In the genomic region with DNA sequence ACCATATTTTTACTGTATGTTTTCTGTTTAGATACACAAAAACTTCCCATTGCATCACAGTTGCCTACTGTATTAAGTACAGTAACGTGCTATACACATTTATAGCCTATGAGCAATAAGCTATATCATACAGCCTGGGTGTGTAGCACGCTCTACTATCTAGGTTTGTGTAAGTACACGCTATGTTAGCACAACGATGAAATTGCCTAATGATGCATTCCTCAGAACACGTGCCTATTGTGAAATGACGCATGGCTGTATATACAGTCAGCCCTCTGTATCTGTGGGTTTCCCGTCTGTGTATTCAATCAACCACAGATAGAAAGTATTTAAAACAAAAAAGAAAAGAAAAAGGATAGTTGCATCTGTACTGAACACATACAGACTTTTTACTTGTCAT, we compare ENCODE assay signal across 21 cellular contexts.
A peak's percentile ranks its signal among the peaks of the same experiment; 100 is the strongest.
DNase-seq lines count a peak whose midpoint lies in the region; ATAC-seq, FAIRE-seq and TF ChIP-seq lines count a peak whose summit lies in the region.
"Had no signal": no experiment of that assay in that cellular context is flagged by ENCODE, and none has a peak within 500 bp of the region (broad histone marks: within the 10 kb centered on the region; RNA-seq: fewer than 3 reads in every experiment).

No MANE protein-coding gene starts in this region.

- no peaks in the 10 kb centered on the region for H4K20me1 ChIP-seq in astrocyte (ENCODE audit: insufficient read depth, low read length)

- TF ChIP-seq EP300 in gastroesophageal sphincter (IDR thresholded peaks at IDR 0.05): no peak

- H3K36me3 ChIP-seq in Caco-2 (ENCODE audit: control insufficient read depth, insufficient read depth, low read length) (no peaks in the 10 kb centered on the region), astrocyte (ENCODE audit: insufficient read depth, low read length) (no peaks in the 10 kb centered on the region), vagina (no peaks in the 10 kb centered on the region), gastroesophageal sphincter (no peaks in the 10 kb centered on the region)

- H3K27me3 ChIP-seq in Caco-2 (replicated peaks; ENCODE audit: control insufficient read depth, insufficient read depth, low read length) (no peaks in the 10 kb centered on the region), astrocyte (ENCODE audit: insufficient read depth, low read length) (no peaks in the 10 kb centered on the region), vagina (no peaks in the 10 kb centered on the region), gastroesophageal sphincter (no peaks in the 10 kb centered on the region)

- H3K4me3 ChIP-seq in Caco-2 (ENCODE audit: low read depth, low read length) (no peak overlapping the region), astrocyte (ENCODE audit: insufficient read depth, low read depth, low read length) (no peak overlapping the region), vagina (no peak overlapping the region), gastroesophageal sphincter (no peak overlapping the region)

- H3K4me1 ChIP-seq in Caco-2 (no peaks in the 10 kb centered on the region), astrocyte (ENCODE audit: insufficient read depth, low read length) (no peaks in the 10 kb centered on the region), vagina (peaks cover 5% of the 10 kb centered on the region), gastroesophageal sphincter (peaks cover 12 to 50% (median 12%) of the 10 kb centered on the region in 3 donors)
- H3K4me1 ChIP-seq: parathyroid adenoma had no signal

- no peak for TF ChIP-seq POLR2A in vagina (IDR thresholded peaks at IDR 0.05)
- no peak for TF ChIP-seq POLR2A in gastroesophageal sphincter (IDR thresholded peaks at IDR 0.05)

- no TSS peak for BruUV-seq in Caco-2 (replicated peaks; lab: Mats Ljungman, UMichigan)

- intact Hi-C loops in Caco-2 (cut with micrococcal nuclease; ENCODE audit: unreplicated experiment) (no loop called here), vagina (cut with DNase I) (no loop called here), natural killer cell (cut with micrococcal nuclease) (no loop called here)

- no peaks in the 10 kb centered on the region for H3K36me3 Mint-ChIP-seq in Caco-2 (ENCODE audit: insufficient read depth, unreplicated experiment)
- H3K36me3 Mint-ChIP-seq in astrocyte (ENCODE audit: low read depth, unreplicated experiment): no peaks in the 10 kb centered on the region
- no peaks in the 10 kb centered on the region for H3K36me3 Mint-ChIP-seq in natural killer cell

- no peak for ATAC-seq in gastroesophageal sphincter
- ATAC-seq in natural killer cell: no peak
- ATAC-seq: activated CD4-positive, CD25-positive, alpha-beta regulatory T cell treated with anti-CD3 and anti-CD28 coated beads, Interleukin-2, amount 50 U/mL, for 24 hours; Right ventricle myocardium inferior had no signal

- H3K9me3 Mint-ChIP-seq in Caco-2 (ENCODE audit: unreplicated experiment): peaks cover 10% of the 10 kb centered on the region
- H3K9me3 Mint-ChIP-seq in astrocyte (ENCODE audit: unreplicated experiment): no peaks in the 10 kb centered on the region
- H3K9me3 Mint-ChIP-seq in natural killer cell: no peaks in the 10 kb centered on the region
- H3K9me3 Mint-ChIP-seq: T-helper 1 cell treated with Interleukin-12 subunit alpha and Interleukin-12 subunit beta and Interleukin-4 antibody, amounts not matched to agents 30 μg/mL and 1 μg/mL, for 36 hours had no signal

- H3K27me3 Mint-ChIP-seq in Caco-2 (ENCODE audit: insufficient read depth, unreplicated experiment): no peaks in the 10 kb centered on the region
- no peaks in the 10 kb centered on the region for H3K27me3 Mint-ChIP-seq in astrocyte (ENCODE audit: low read depth, unreplicated experiment)
- peaks cover 0 to 17% of the 10 kb centered on the region in 2 donors for H3K27me3 Mint-ChIP-seq in natural killer cell (ENCODE audit: low read depth in 2 of 2)

- no peaks in the 10 kb centered on the region for H3K9me3 ChIP-seq in Caco-2
- H3K9me3 ChIP-seq in astrocyte (ENCODE audit: insufficient read depth, low read depth, low read length): no peaks in the 10 kb centered on the region
- H3K9me3 ChIP-seq in vagina: no peaks in the 10 kb centered on the region
- H3K9me3 ChIP-seq in gastroesophageal sphincter: no peaks in the 10 kb centered on the region

- WGBS in gastroesophageal sphincter (ENCODE audit: low coverage in 1 of 2), 2 donors: 74 to 80% methylated on average over 7 of the region's 7 CpGs

- H3K4me2 ChIP-seq in astrocyte (ENCODE audit: low read length): no peak overlapping the region

- DNase-seq in Caco-2 (peak; percentile 45 to 55), NCI-H69 (lab: John Stamatoyannopoulos, UW) (peak; percentile 18), astrocyte (ENCODE audit: low read depth) (peak; percentile 83), iris pigment epithelial cell (ENCODE audit: low read depth) (peak; percentile 85), vagina (ENCODE audit: extremely low spot score in 2 of 2) (no peak), kidney glomerular epithelial cell (lab: John Stamatoyannopoulos, UW) (no peak), natural killer cell (no peak)
- DNase-seq: activated effector memory CD4-positive, alpha-beta T cell treated with anti-CD3 and anti-CD28 coated beads, Interleukin-2, amount 50 U/mL, for 16 hours; amniotic stem cell; cerebellar nuclear complex; effector memory CD4-positive, alpha-beta T cell; NCI-H1105; NCI-H2107; NCI-H774; stimulated activated CD4-positive, alpha-beta T cell treated with anti-CD3 and anti-CD28 coated beads, Interleukin-4, amount 100 ng/mL, for 4 hours; stimulated activated CD8-positive, alpha-beta memory T cell treated with anti-CD3 and anti-CD28 coated beads, Interleukin-4, amount 100 ng/mL, for 48 hours had no signal

- H3K27ac ChIP-seq in astrocyte (ENCODE audit: low read depth, low read length) (no peak overlapping the region), vagina (no peak overlapping the region), gastroesophageal sphincter (no peak overlapping the region)
- H3K27ac ChIP-seq: parathyroid adenoma had no signal

- no peak overlapping the region for H3K9ac ChIP-seq in astrocyte (ENCODE audit: low read length)
- H3K9ac ChIP-seq: parathyroid adenoma had no signal

- TF ChIP-seq CTCF in Caco-2 (IDR thresholded peaks at IDR 0.05; ENCODE audit: insufficient read depth in 1 of 2, low read depth in 1 of 2, low read length in 1 of 2, severe bottlenecking in 1 of 2, unreplicated experiment in 1 of 2) (no peak), astrocyte (IDR thresholded peaks at IDR 0.05; ENCODE audit: insufficient read depth, low read depth, low read length) (no peak), vagina (IDR thresholded peaks at IDR 0.05) (no peak), gastroesophageal sphincter (IDR thresholded peaks at IDR 0.05) (no peak), natural killer cell (IDR thresholded peaks at IDR 0.05) (no peak)

- POLR2A ChIA-PET in Caco-2 (lab: Charles Lee): no interaction called here

- H3K4me1 Mint-ChIP-seq in Caco-2 (ENCODE audit: low read depth, unreplicated experiment) (peaks cover 5% of the 10 kb centered on the region), astrocyte (ENCODE audit: low read depth, unreplicated experiment) (no peaks in the 10 kb centered on the region), natural killer cell (no peaks in the 10 kb centered on the region)

- H3K79me2 ChIP-seq in astrocyte (ENCODE audit: insufficient read depth, low read length): no peaks in the 10 kb centered on the region

- H3K27ac Mint-ChIP-seq in Caco-2 (ENCODE audit: unreplicated experiment) (no peak overlapping the region), astrocyte (ENCODE audit: unreplicated experiment) (no peak overlapping the region), natural killer cell (no peak overlapping the region)
- H3K27ac Mint-ChIP-seq: T-helper 1 cell treated with Interleukin-12 subunit alpha and Interleukin-12 subunit beta and Interleukin-4 antibody, amounts not matched to agents 30 μg/mL and 1 μg/mL, for 36 hours had no signal

- CTCF ChIA-PET in Caco-2 (lab: Charles Lee): no interaction called here

- FAIRE-seq in astrocyte (lab: Jason Lieb, UNC): no peak

- no peak overlapping the region for H2AFZ ChIP-seq in astrocyte (ENCODE audit: low read depth, low read length)
- H2AFZ ChIP-seq: parathyroid adenoma had no signal

- no peak overlapping the region for H3K4me3 Mint-ChIP-seq in Caco-2 (ENCODE audit: unreplicated experiment)
- H3K4me3 Mint-ChIP-seq in astrocyte (ENCODE audit: unreplicated experiment): no peak overlapping the region
- H3K4me3 Mint-ChIP-seq in natural killer cell: no peak overlapping the region
- H3K4me3 Mint-ChIP-seq: T-helper 1 cell treated with Interleukin-12 subunit alpha and Interleukin-12 subunit beta and Interleukin-4 antibody, amounts not matched to agents 30 μg/mL and 1 μg/mL, for 36 hours had no signal

Comparison
In these comparisons a context has a peak if more than half of its experiments do, and no peak if none do; other contexts are left out.
1. DNase-seq: peak in Caco-2 (2 of 2), NCI-H69 (single experiment), astrocyte (single experiment) and iris pigment epithelial cell (single experiment); none in vagina (0 of 2), kidney glomerular epithelial cell (single experiment) and natural killer cell (single experiment).